ENCODE assay signal across 1 cellular context in genomic region chr1:154627247-154628121, GRCh38.
TF ChIP-seq lines count a peak whose summit lies in the region.

No MANE protein-coding gene starts in this region.

TF ChIP-seq in HepG2, 621 proteins besides CTCF, POLR2A, EP300 and RAD21 (continued from another document and continues in another):
- TF ChIP-seq ZNF18 (CRISPR knock-in tag; IDR thresholded peaks at IDR 0.05; ENCODE audit: insufficient replicate concordance): peak; percentile 6
- TF ChIP-seq RNF2 (conservative IDR thresholded peaks at IDR 0.05; ENCODE audit: low read depth): peak; percentile 75; the same call in 1 of the 2 replicates
- TF ChIP-seq CEBPG (CRISPR knock-in tag; IDR thresholded peaks at IDR 0.05): peak; percentile 86
- TF ChIP-seq ZSCAN29 (CRISPR knock-in tag; conservative IDR thresholded peaks at IDR 0.05): peak; percentile 63; the same call in 1 of the 2 replicates
- no peak for TF ChIP-seq ELK4 (CRISPR knock-in tag; IDR thresholded peaks at IDR 0.05; ENCODE audit: borderline replicate concordance)
- TF ChIP-seq RXRA (CRISPR knock-in tag; IDR thresholded peaks at IDR 0.05): peak; percentile 55
- TF ChIP-seq ZEB1 (IDR thresholded peaks at IDR 0.05; ENCODE audit: insufficient replicate concordance, low read depth): no peak
- TF ChIP-seq SP4 (CRISPR knock-in tag; IDR thresholded peaks at IDR 0.05): no peak; the same call in 1 of the 2 replicates
- peak; percentile 84 for TF ChIP-seq ASH2L (IDR thresholded peaks at IDR 0.05; ENCODE audit: insufficient read length, low read depth, low read length)
- TF ChIP-seq ZNF496 (CRISPR knock-in tag; IDR thresholded peaks at IDR 0.05; ENCODE audit: insufficient replicate concordance): no peak
- no peak for TF ChIP-seq KIAA2018 (CRISPR knock-in tag; IDR thresholded peaks at IDR 0.05; ENCODE audit: borderline replicate concordance)
- no peak for TF ChIP-seq HINFP (CRISPR knock-in tag; IDR thresholded peaks at IDR 0.05; ENCODE audit: low read depth)
- no peak for TF ChIP-seq SKI (IDR thresholded peaks at IDR 0.05; ENCODE audit: partially characterized antibody)
- no peak for TF ChIP-seq ZNF670 (CRISPR knock-in tag; IDR thresholded peaks at IDR 0.05; ENCODE audit: borderline replicate concordance)
- no peak for TF ChIP-seq ZBTB37 (CRISPR knock-in tag; IDR thresholded peaks at IDR 0.05)
- TF ChIP-seq ZNF777 (CRISPR knock-in tag; IDR thresholded peaks at IDR 0.05): peak; percentile 18; the same call in 1 of the 2 replicates
- TF ChIP-seq ZNF232 (CRISPR knock-in tag; IDR thresholded peaks at IDR 0.05; ENCODE audit: borderline replicate concordance): peak; percentile 8; the same call in 1 of the 2 replicates
- peak; percentile 20; the same call in 1 of the 2 replicates for TF ChIP-seq NR1H2 (CRISPR knock-in tag; IDR thresholded peaks at IDR 0.05; ENCODE audit: borderline replicate concordance, low read depth)
- no peak; the same call in 1 of the 2 replicates for TF ChIP-seq FOXO1 (CRISPR knock-in tag; IDR thresholded peaks at IDR 0.05)
- TF ChIP-seq ZMAT3 (CRISPR knock-in tag; conservative IDR thresholded peaks at IDR 0.05): 0 out of 2 replicates have a peak, but pooled peaks have one; percentile 33
- no peak for TF ChIP-seq ZNF619 (CRISPR knock-in tag; IDR thresholded peaks at IDR 0.05)
- TF ChIP-seq NFE2L1 (CRISPR knock-in tag; IDR thresholded peaks at IDR 0.05; ENCODE audit: borderline replicate concordance): no peak
- no peak for TF ChIP-seq ZSCAN5A (CRISPR knock-in tag; IDR thresholded peaks at IDR 0.05; ENCODE audit: borderline replicate concordance)
- no peak for TF ChIP-seq SIX4 (CRISPR knock-in tag; IDR thresholded peaks at IDR 0.05)
- TF ChIP-seq TERF1 (CRISPR knock-in tag; IDR thresholded peaks at IDR 0.05): 0 out of 2 replicates have a peak, but pooled peaks have one; percentile 59
- no peak for TF ChIP-seq ZNF432 (CRISPR knock-in tag; IDR thresholded peaks at IDR 0.05; ENCODE audit: borderline replicate concordance)
- no peak for TF ChIP-seq TBL1XR1 (IDR thresholded peaks at IDR 0.05; ENCODE audit: borderline replicate concordance, low read length, partially characterized antibody)
- TF ChIP-seq ZSCAN20 (CRISPR knock-in tag; IDR thresholded peaks at IDR 0.05; ENCODE audit: borderline replicate concordance): no peak
- TF ChIP-seq HOMEZ (CRISPR knock-in tag; IDR thresholded peaks at IDR 0.05; ENCODE audit: low read depth): no peak
- no peak for TF ChIP-seq MED8 (CRISPR knock-in tag; IDR thresholded peaks at IDR 0.05; ENCODE audit: insufficient replicate concordance)
- TF ChIP-seq AHDC1 (CRISPR knock-in tag; IDR thresholded peaks at IDR 0.05; ENCODE audit: borderline replicate concordance): no peak
